8 cellular contexts compared by ENCODE assay signal in genomic region chr22:42316988-42317387, GRCh38. TPM values are rescaled to one million over a fixed set of nuclear protein-coding genes. Genes with fewer than 3 reads are reported as not detected.
DNase-seq lines count a peak whose midpoint lies in the region; ATAC-seq and TF ChIP-seq lines count a peak whose summit lies in the region.

No MANE protein-coding gene starts in this region.

- H3K79me2 ChIP-seq in H9 (ENCODE audit: insufficient read depth, low read length), result no peaks in the 10 kb centered on the region
- H3K79me2 ChIP-seq in GM23338 (replicated peaks; ENCODE audit: insufficient read depth), result no peaks in the 10 kb centered on the region

- no peaks in the 10 kb centered on the region for H3F3A ChIP-seq in GM23338 (replicated peaks; ENCODE audit: low read depth)

- H3K4me1 ChIP-seq in H9 (ENCODE audit: insufficient read depth, low read length) (peaks cover 7% of the 10 kb centered on the region; the same call in 1 of the 2 replicates), GM23338 (ENCODE audit: insufficient read depth) (no peaks in the 10 kb centered on the region)

- no peak overlapping the region for H3K14ac ChIP-seq in H9 (ENCODE audit: insufficient read depth, low read length)

- H3K4me1 Mint-ChIP-seq in H9 (peaks cover 39 to 52% of the 10 kb centered on the region in 2 experiments), GM23338 (peaks cover 59% of the 10 kb centered on the region)

- H3K23ac ChIP-seq in H9 (ENCODE audit: insufficient read length, low read depth, low read length), result no peak overlapping the region

- H3K27me3 ChIP-seq in H9 (ENCODE audit: insufficient read depth, low read length) (no peaks in the 10 kb centered on the region), GM23338 (ENCODE audit: insufficient read depth) (no peaks in the 10 kb centered on the region)

- H4K91ac ChIP-seq in H9 (ENCODE audit: insufficient read length, low read depth, low read length), result no peak overlapping the region

- H3K27ac Mint-ChIP-seq in H9 (no peak overlapping the region), GM23338 (no peak overlapping the region; the same call in 1 of the 2 replicates)

- H3K9ac ChIP-seq in H9 (ENCODE audit: extremely low read depth, insufficient read length, low read length), result no peak overlapping the region

- no peak for TF ChIP-seq CTCF in H9 (conservative IDR thresholded peaks at IDR 0.05)
- TF ChIP-seq CTCF in GM23338 (conservative IDR thresholded peaks at IDR 0.05; ENCODE audit: low read depth in 2 of 2), result no peak

- H3K36me3 Mint-ChIP-seq in H9 (ENCODE audit: insufficient read depth in 1 of 3, low read depth in 3 of 3) (no peaks in the 10 kb centered on the region; a peak in 2 of 7 replicates), GM23338 (ENCODE audit: low read depth) (no peaks in the 10 kb centered on the region; the same call in 2 of the 3 replicates)

- H3K27me3 Mint-ChIP-seq in H9 (ENCODE audit: low read depth) (peaks cover 11% of the 10 kb centered on the region), GM23338 (ENCODE audit: insufficient read depth, low read depth, poor library complexity) (peaks cover 15% of the 10 kb centered on the region)

- H3K79me1 ChIP-seq in H9 (ENCODE audit: insufficient read depth, low read depth, low read length, poor library complexity, severe bottlenecking), result no peaks in the 10 kb centered on the region

- H2BK15ac ChIP-seq in H9 (ENCODE audit: low read depth, low read length), result no peak overlapping the region

- no CpG with 5 or more reads among the region's 11 CpGs for WGBS in H9 (ENCODE audit: extremely low coverage, insufficient read length, low lambda C conversion rate)

- H2BK12ac ChIP-seq in H9 (ENCODE audit: insufficient read length, low read depth, low read length), result no peak overlapping the region

- no peak overlapping the region for H2BK120ac ChIP-seq in H9 (ENCODE audit: low read depth, low read length, poor library complexity, severe bottlenecking)

- H4K5ac ChIP-seq in H9 (ENCODE audit: insufficient read length, low read depth, low read length), result no peak overlapping the region

- no peak overlapping the region for H3K4ac ChIP-seq in H9 (ENCODE audit: low read depth, low read length)

- no peaks in the 10 kb centered on the region for H3K9me3 ChIP-seq in H9 (ENCODE audit: control insufficient read depth, low read depth, low read length)

- H3K4me2 ChIP-seq in H9 (ENCODE audit: insufficient read depth, insufficient read length, low read length) (no peak overlapping the region), GM23338 (no peak overlapping the region)

- H2BK5ac ChIP-seq in H9 (ENCODE audit: insufficient read length, low read length), result no peak overlapping the region

- ATAC-seq in esophagus mucosa (peak; percentile 71), GM21717 (IDR thresholded peaks at IDR 0.05; ENCODE audit: unreplicated experiment) (no peak), HG03378 (IDR thresholded peaks at IDR 0.05; ENCODE audit: unreplicated experiment) (no peak), GM23338 (no peak)

- no peak overlapping the region for H3K18ac ChIP-seq in H9 (ENCODE audit: insufficient read length, low read depth, low read length)

- peaks cover 3% of the 10 kb centered on the region for H3K23me2 ChIP-seq in H9 (ENCODE audit: insufficient read length, low read depth, low read length, poor library complexity, severe bottlenecking)

- no peak overlapping the region; a peak in 1 of 5 replicates for H3K4me3 Mint-ChIP-seq in H9
- no peak overlapping the region for H3K4me3 Mint-ChIP-seq in GM23338

- DNase-seq in HPDE6-E6E7 (ENCODE audit: extremely low spot score) (peak; percentile 55), H9 (no peak), GM23338 (ENCODE audit: low spot score) (no peak)
- peak; percentile 30 for DNase-seq in activated CD4-positive, alpha-beta T cell treated with anti-CD3 and anti-CD28 coated beads, Interleukin-2, amount 50 U/mL, for 1 hour
- DNase-seq in stimulated activated CD4-positive, alpha-beta T cell treated with anti-CD3 and anti-CD28 coated beads, Interleukin-2, amount 100 ng/mL, for 48 hours, result peak; percentile 22 to 30

- H3K9me3 Mint-ChIP-seq in H9 (no peaks in the 10 kb centered on the region), GM23338 (no peaks in the 10 kb centered on the region)

- H3K4me3 ChIP-seq in GM23338, result no peak overlapping the region

- no peak overlapping the region for H4K8ac ChIP-seq in H9 (replicated peaks; ENCODE audit: insufficient read length, low read depth, low read length)

- H3K9me2 ChIP-seq in GM23338 (ENCODE audit: insufficient read depth), result no peaks in the 10 kb centered on the region

- H2AK5ac ChIP-seq in H9 (ENCODE audit: insufficient read length, low read length), result no peak overlapping the region

- H2AFZ ChIP-seq in H9 (ENCODE audit: low read length) (no peak overlapping the region), GM23338 (no peak overlapping the region)

- no peaks in the 10 kb centered on the region for H3K36me3 ChIP-seq in GM23338 (ENCODE audit: insufficient read depth)

- H4K20me1 ChIP-seq in H9 (ENCODE audit: control insufficient read depth, insufficient read depth, insufficient read length), result peaks cover 5% of the 10 kb centered on the region
- H4K20me1 ChIP-seq in GM23338 (replicated peaks; ENCODE audit: insufficient read depth), result peaks cover 3% of the 10 kb centered on the region; the same call in 1 of the 2 replicates

- no peak overlapping the region for H2BK20ac ChIP-seq in H9 (ENCODE audit: low read depth, low read length, poor library complexity, severe bottlenecking)

- no peak overlapping the region for H3K56ac ChIP-seq in H9 (ENCODE audit: insufficient read length, low read depth, low read length)

- H3T11ph ChIP-seq in H9 (ENCODE audit: low read length), result no peak overlapping the region

- no peak overlapping the region for H3K27ac ChIP-seq in H9 (ENCODE audit: insufficient read length, low read depth, low read length)
- no peak overlapping the region for H3K27ac ChIP-seq in GM23338 (ENCODE audit: low read depth)

TF ChIP-seq in GM23338, 12 proteins besides CTCF, POLR2A, EP300 and RAD21:
- no peak for TF ChIP-seq ETS1 (IDR thresholded peaks at IDR 0.05)
- TF ChIP-seq CREB1 (CRISPR knock-in tag; IDR thresholded peaks at IDR 0.05; ENCODE audit: low read depth), result no peak
- no peak for TF ChIP-seq NANOG (IDR thresholded peaks at IDR 0.05; ENCODE audit: borderline replicate concordance)
- TF ChIP-seq STAT1 (IDR thresholded peaks at IDR 0.05; ENCODE audit: unreplicated experiment), result no peak
- no peak for TF ChIP-seq EZH2phosphoT487 (IDR thresholded peaks at IDR 0.05; ENCODE audit: unreplicated experiment)
- TF ChIP-seq EZH2 (IDR thresholded peaks at IDR 0.05; ENCODE audit: low read depth, unreplicated experiment), result no peak
- no peak for TF ChIP-seq ZNF114 (CRISPR knock-in tag; IDR thresholded peaks at IDR 0.05)
- TF ChIP-seq JUNB (IDR thresholded peaks at IDR 0.05; ENCODE audit: unreplicated experiment), result no peak
- TF ChIP-seq POLR2AphosphoS5 (IDR thresholded peaks at IDR 0.05; ENCODE audit: low read depth), result no peak

RNA-seq across cellular contexts. Expression of gene TCF20, which starts 46.5 kb away (rescaled TPM):
- total RNA-seq in esophagus mucosa (40.7 TPM), H9 (2021) (75.6 and 76.5 TPM in 2 replicates)
- total RNA-seq in GM23338 (2014; rRNA removed; shearing (Covaris generic)), result 57.5 and 68.7 TPM in 2 replicates
- 6.4 and 6.6 TPM in 2 replicates for polyA plus RNA-seq in GM23338 (2016; fragmentation: Nextera tagmentation; extraction: Ambion mirVana)

Comparison
In these comparisons a context has a peak if more than half of its experiments do, and no peak if none do; other contexts are left out.
1. DNase-seq: peak in HPDE6-E6E7 (single experiment), activated CD4-positive, alpha-beta T cell treated with anti-CD3 and anti-CD28 coated beads, Interleukin-2, amount 50 U/mL, for 1 hour (single experiment) and stimulated activated CD4-positive, alpha-beta T cell treated with anti-CD3 and anti-CD28 coated beads, Interleukin-2, amount 100 ng/mL, for 48 hours (2 of 2); none in H9 (single experiment) and GM23338 (single experiment).